ENCODE assay signal across 1 cellular context in genomic region chr12:176321-177181, GRCh38.
TF ChIP-seq lines count a peak whose summit lies in the region.

No MANE protein-coding gene starts in this region.

TF ChIP-seq in A549, 52 proteins besides CTCF, POLR2A, EP300 and RAD21 (continued from another document):
- TF ChIP-seq NFE2L2 (conservative IDR thresholded peaks at IDR 0.05; ENCODE audit: low read length) (no peak), ZFP36 (IDR thresholded peaks at IDR 0.05; ENCODE audit: borderline replicate concordance, partially characterized antibody) (no peak), GATA3 (IDR thresholded peaks at IDR 0.05; ENCODE audit: borderline replicate concordance) (no peak), REST (IDR thresholded peaks at IDR 0.05) (no peak), RFX5 (IDR thresholded peaks at IDR 0.05) (no peak), EHF (CRISPR knock-in tag; IDR thresholded peaks at IDR 0.05) (no peak), HEYL (CRISPR knock-in tag; IDR thresholded peaks at IDR 0.05) (no peak)
